8 cellular contexts compared by ENCODE assay signal in the genomic region with DNA sequence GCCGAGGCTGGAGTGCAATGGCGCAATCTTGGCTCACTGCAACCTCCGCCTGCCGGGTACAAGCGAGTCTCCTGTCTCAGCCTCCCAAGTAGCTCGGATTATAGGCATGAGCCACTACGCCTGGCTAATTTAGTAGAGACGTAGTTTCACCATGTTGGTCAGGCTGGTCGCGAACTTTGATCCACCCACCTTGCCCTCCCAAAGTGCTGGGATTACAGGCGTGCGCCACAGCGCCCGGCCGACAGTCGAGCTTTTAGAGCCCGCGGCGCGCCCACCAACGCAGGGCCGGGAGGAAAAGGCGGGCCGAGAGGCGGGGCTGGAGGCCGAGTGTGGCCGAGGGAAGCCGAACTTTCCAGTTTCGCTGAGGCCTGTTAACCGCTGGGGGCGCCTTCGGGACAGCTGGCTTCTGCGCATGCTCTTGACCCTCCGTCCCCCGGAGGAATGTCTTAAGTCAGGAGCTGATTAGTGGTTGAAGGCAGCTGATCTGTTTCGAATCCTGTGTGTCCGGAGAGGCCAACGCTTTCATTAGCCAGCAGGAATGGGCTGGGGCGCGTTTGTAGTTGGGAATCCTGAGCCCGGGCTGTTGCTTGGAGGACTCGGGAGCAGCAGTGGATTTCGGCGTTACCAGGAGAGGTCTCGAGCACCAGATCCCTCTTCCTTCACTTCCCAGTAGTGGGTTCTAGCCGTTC. TPM values are rescaled to one million over a fixed set of nuclear protein-coding genes. Genes with fewer than 3 reads are reported as not detected.
DNase-seq lines count a peak whose midpoint lies in the region; ATAC-seq and TF ChIP-seq lines count a peak whose summit lies in the region.

No MANE protein-coding gene starts in this region.

- no peaks in the 10 kb centered on the region for H3K27me3 ChIP-seq in thymus (ENCODE audit: control insufficient read depth, insufficient read depth)

- no peaks in the 10 kb centered on the region for H3K9me3 Mint-ChIP-seq in activated naive CD8-positive, alpha-beta T cell treated with anti-CD3 and anti-CD28 coated beads, Interleukin-2, amount 10 ng/mL, durations not matched to agents 7 days and 5 days
- no peaks in the 10 kb centered on the region for H3K9me3 Mint-ChIP-seq in osteocyte (ENCODE audit: unreplicated experiment)

- H3K4me3 ChIP-seq in GM12864 (ENCODE audit: low read depth, low read length), result peak overlapping the region; percentile 57
- peak overlapping the region; percentile 59 for H3K4me3 ChIP-seq in thymus (ENCODE audit: low read length)

- H3K4me1 ChIP-seq in thymus (ENCODE audit: control insufficient read depth, insufficient read depth, low read length), result peaks cover 4% of the 10 kb centered on the region

- peak; percentile 88 for DNase-seq in GM12864 (ENCODE audit: low read depth)
- peak; percentile 97 for DNase-seq in NCI-H1105 treated with DMSO at 0.1 percent for 48 hours (lab: John Stamatoyannopoulos, UW)
- DNase-seq in SKM-1 treated with dmso at 0.1 percent for 144 hours (lab: John Stamatoyannopoulos, UW; ENCODE audit: unreplicated experiment), result peak; percentile 96
- DNase-seq in activated naive CD8-positive, alpha-beta T cell treated with anti-CD3 and anti-CD28 coated beads, Interleukin-2, amount 10 ng/mL, durations not matched to agents 7 days and 5 days, result peak; percentile 91
- peak; percentile 97 for DNase-seq in Right ventricle myocardium inferior (ENCODE audit: missing footprints)
- DNase-seq in osteocyte (ENCODE audit: extremely low spot score, unreplicated experiment), result peak; percentile 98

- POLR2A ChIA-PET in activated naive CD8-positive, alpha-beta T cell treated with anti-CD3 and anti-CD28 coated beads, Interleukin-2, amount 10 ng/mL, durations not matched to agents 7 days and 5 days (lab: Charles Lee), result interaction anchor here (1.0 to 5.8 kb wide), 3 partner anchors 10 to 634 kb away, joined by 3 to 134 read pairs (median 5); partner anchors contain the start of gene RPLP1

- peak overlapping the region; percentile 88 for H3K4me3 Mint-ChIP-seq in activated naive CD8-positive, alpha-beta T cell treated with anti-CD3 and anti-CD28 coated beads, Interleukin-2, amount 10 ng/mL, durations not matched to agents 7 days and 5 days
- peak overlapping the region; percentile 81 for H3K4me3 Mint-ChIP-seq in osteocyte (ENCODE audit: unreplicated experiment)

- peak overlapping the region; percentile 86 for H3K27ac Mint-ChIP-seq in activated naive CD8-positive, alpha-beta T cell treated with anti-CD3 and anti-CD28 coated beads, Interleukin-2, amount 10 ng/mL, durations not matched to agents 7 days and 5 days
- H3K27ac Mint-ChIP-seq in osteocyte (ENCODE audit: unreplicated experiment), result peak overlapping the region; percentile 91

- peaks cover 9% of the 10 kb centered on the region for H3K27me3 Mint-ChIP-seq in activated naive CD8-positive, alpha-beta T cell treated with anti-CD3 and anti-CD28 coated beads, Interleukin-2, amount 10 ng/mL, durations not matched to agents 7 days and 5 days
- H3K27me3 Mint-ChIP-seq in osteocyte (ENCODE audit: unreplicated experiment), result no peaks in the 10 kb centered on the region

- H3K9me3 ChIP-seq in thymus (ENCODE audit: control insufficient read depth), result no peaks in the 10 kb centered on the region

- intact Hi-C loops in Right ventricle myocardium inferior (cut with DNase I), result no loop called here

- H3K27ac ChIP-seq in thymus (ENCODE audit: low read depth), result peak overlapping the region; percentile 86

- H3K36me3 Mint-ChIP-seq in activated naive CD8-positive, alpha-beta T cell treated with anti-CD3 and anti-CD28 coated beads, Interleukin-2, amount 10 ng/mL, durations not matched to agents 7 days and 5 days, result peaks cover 7% of the 10 kb centered on the region
- H3K36me3 Mint-ChIP-seq in osteocyte (ENCODE audit: unreplicated experiment), result peaks cover under 1% of the 10 kb centered on the region

- H3K36me3 ChIP-seq in thymus (ENCODE audit: control insufficient read depth, insufficient read depth), result no peaks in the 10 kb centered on the region

- TF ChIP-seq CTCF in GM12864 (IDR thresholded peaks at IDR 0.05; ENCODE audit: low read depth, low read length, missing control alignments) (peak; percentile 90), osteocyte (IDR thresholded peaks at IDR 0.05) (peak; percentile 89)

- ATAC-seq in HG02623 (IDR thresholded peaks at IDR 0.05; ENCODE audit: unreplicated experiment) (peak; percentile 92), Right ventricle myocardium inferior (peak; percentile 97)
- ATAC-seq in activated naive CD8-positive, alpha-beta T cell treated with anti-CD3 and anti-CD28 coated beads, Interleukin-2, amount 10 ng/mL, durations not matched to agents 7 days and 5 days (ENCODE audit: low read depth), result peak; percentile 97

- WGBS in thymus, result 7% methylated on average over 46 of the region's 46 CpGs

- H3K4me1 Mint-ChIP-seq in activated naive CD8-positive, alpha-beta T cell treated with anti-CD3 and anti-CD28 coated beads, Interleukin-2, amount 10 ng/mL, durations not matched to agents 7 days and 5 days, result peaks cover 19% of the 10 kb centered on the region
- peaks cover 14% of the 10 kb centered on the region for H3K4me1 Mint-ChIP-seq in osteocyte (ENCODE audit: unreplicated experiment)

RNA-seq across cellular contexts. Expression of gene RPLP1, which starts 10.0 kb away (rescaled TPM):
- 1,000 to 10,000 TPM; 1,785 to 1,910 TPM for total RNA-seq in activated naive CD8-positive, alpha-beta T cell treated with anti-CD3 and anti-CD28 coated beads, Interleukin-2, amount 10 ng/mL, durations not matched to agents 7 days and 5 days
- total RNA-seq in Right ventricle myocardium inferior, result 1,256 TPM
- 1,498 and 1,580 TPM in 2 replicates for total RNA-seq in osteocyte
- 2,341 TPM for polyA plus RNA-seq in thymus

RNA-seq across cellular contexts. Expression of gene KIF23, which starts 48.5 kb away (rescaled TPM):
- 10 to 100 TPM; 50.7 to 57.7 TPM for total RNA-seq in activated naive CD8-positive, alpha-beta T cell treated with anti-CD3 and anti-CD28 coated beads, Interleukin-2, amount 10 ng/mL, durations not matched to agents 7 days and 5 days
- 1.5 TPM for total RNA-seq in Right ventricle myocardium inferior
- total RNA-seq in osteocyte, result 12.4 and 14.0 TPM in 2 replicates
- 2.9 TPM for polyA plus RNA-seq in thymus

Comparison
In these comparisons a context has a peak if more than half of its experiments do, and no peak if none do; other contexts are left out.
1. Peak in every context shown above with its lines: DNase-seq, ATAC-seq, H3K4me3 ChIP-seq and H3K27ac ChIP-seq.